ENCODE assay signal across 9 cellular contexts in genomic region chr12:12804432-12804886, GRCh38. TPM values are rescaled to one million over a fixed set of nuclear protein-coding genes. Genes with fewer than 3 reads are reported as not detected.
DNase-seq lines count a peak whose midpoint lies in the region; FAIRE-seq and TF ChIP-seq lines count a peak whose summit lies in the region.
"Had no signal": no experiment of that assay in that cellular context is flagged by ENCODE, and none has a peak within 500 bp of the region (broad histone marks: within the 10 kb centered on the region; RNA-seq: fewer than 3 reads in every experiment).

No MANE protein-coding gene starts in this region.

- H3K9me3 Mint-ChIP-seq in activated T-helper 2 cell treated with anti-CD3 and anti-CD28 coated beads, Interferon-gamma antibody, Interleukin-2, Interleukin-4, amounts not matched to agents 10 μg/mL and 5 μg/mL and 100 μg/mL, durations not matched to agents 14 hours and 24 hours and 36 hours, result no peaks in the 10 kb centered on the region

- no peak overlapping the region for H3K4me3 Mint-ChIP-seq in activated T-helper 2 cell treated with anti-CD3 and anti-CD28 coated beads, Interferon-gamma antibody, Interleukin-2, Interleukin-4, amounts not matched to agents 10 μg/mL and 5 μg/mL and 100 μg/mL, durations not matched to agents 14 hours and 24 hours and 36 hours (ENCODE audit: low read depth)
- H3K4me3 Mint-ChIP-seq: activated CD4-positive, alpha-beta T cell treated with anti-CD3 and anti-CD28 coated beads, Interleukin-2, amount 10 ng/mL, durations not matched to agents 7 days and 5 days had no signal

- in situ Hi-C loops in ACHN (cut with HindIII; ENCODE audit: low pct_ligation_motif_present, low pct_unique_long_range_greater_than_20kb, low sequenced_read_pairs) (no loop called here), KBM-7 (cut with MboI; ENCODE audit: low pct_unique_long_range_greater_than_20kb, low sequenced_read_pairs) (no loop called here)

- CTCF ChIA-PET in GM10248 (lab: Yijun Ruan, JAX), result interaction anchor here (2.4 to 7.1 kb wide), 5 partner anchors 9 to 17 kb away, joined by 5 to 70 read pairs (median 10); partner anchors contain the start of gene DDX47

- H3K27me3 Mint-ChIP-seq in activated T-helper 2 cell treated with anti-CD3 and anti-CD28 coated beads, Interferon-gamma antibody, Interleukin-2, Interleukin-4, amounts not matched to agents 10 μg/mL and 5 μg/mL and 100 μg/mL, durations not matched to agents 14 hours and 24 hours and 36 hours (ENCODE audit: low read depth), result no peaks in the 10 kb centered on the region
- H3K27me3 Mint-ChIP-seq: activated CD4-positive, alpha-beta T cell treated with anti-CD3 and anti-CD28 coated beads, Interleukin-2, amount 10 ng/mL, durations not matched to agents 7 days and 5 days had no signal

- peaks cover 53% of the 10 kb centered on the region for H3K4me1 Mint-ChIP-seq in activated T-helper 2 cell treated with anti-CD3 and anti-CD28 coated beads, Interferon-gamma antibody, Interleukin-2, Interleukin-4, amounts not matched to agents 10 μg/mL and 5 μg/mL and 100 μg/mL, durations not matched to agents 14 hours and 24 hours and 36 hours (ENCODE audit: low read depth)

- H3K27ac Mint-ChIP-seq in activated T-helper 2 cell treated with anti-CD3 and anti-CD28 coated beads, Interferon-gamma antibody, Interleukin-2, Interleukin-4, amounts not matched to agents 10 μg/mL and 5 μg/mL and 100 μg/mL, durations not matched to agents 14 hours and 24 hours and 36 hours, result peak overlapping the region; percentile 40
- H3K27ac Mint-ChIP-seq: activated CD4-positive, alpha-beta T cell treated with anti-CD3 and anti-CD28 coated beads, Interleukin-2, amount 10 ng/mL, durations not matched to agents 7 days and 5 days had no signal

- no peak for TF ChIP-seq CTCF in GM10248 (IDR thresholded peaks at IDR 0.05; ENCODE audit: control extremely low read depth, extremely low read depth, low read depth, missing control alignments)

- FAIRE-seq in GM19239 (lab: Jason Lieb, UNC), result no peak

- POLR2A ChIA-PET in GM10248 (lab: Yijun Ruan, JAX), result no interaction called here

- DNase-seq in ACHN, result peak; percentile 91
- peak; percentile 72 for DNase-seq in GM04504 (ENCODE audit: low read depth)
- no peak for DNase-seq in activated T-helper 2 cell treated with anti-CD3 and anti-CD28 coated beads, Interferon-gamma antibody, Interleukin-2, Interleukin-4, amounts not matched to agents 10 μg/mL and 5 μg/mL and 100 μg/mL, durations not matched to agents 14 hours and 24 hours and 36 hours (ENCODE audit: low spot score)
- DNase-seq in kidney glomerular epithelial cell (lab: John Stamatoyannopoulos, UW), result peak; percentile 89
- no peak for DNase-seq in GM19239 (ENCODE audit: insufficient read length, low spot score)
- DNase-seq in KBM-7, result no peak
- no peak for DNase-seq in GM10248 (ENCODE audit: extremely low spot score)
- no peak for DNase-seq in activated CD4-positive, CD25-positive, alpha-beta regulatory T cell treated with anti-CD3 and anti-CD28 coated beads, Interleukin-2, amount 50 U/mL, for 72 hours
- DNase-seq: activated CD4-positive, alpha-beta T cell treated with anti-CD3 and anti-CD28 coated beads, Interleukin-2, amount 10 ng/mL, durations not matched to agents 7 days and 5 days had no signal

- intact Hi-C loops in activated T-helper 2 cell treated with anti-CD3 and anti-CD28 coated beads, Interferon-gamma antibody, Interleukin-2, Interleukin-4, amounts not matched to agents 10 μg/mL and 5 μg/mL and 100 μg/mL, durations not matched to agents 14 hours and 24 hours and 36 hours (cut with micrococcal nuclease), result no loop called here

- no peaks in the 10 kb centered on the region for H3K36me3 Mint-ChIP-seq in activated T-helper 2 cell treated with anti-CD3 and anti-CD28 coated beads, Interferon-gamma antibody, Interleukin-2, Interleukin-4, amounts not matched to agents 10 μg/mL and 5 μg/mL and 100 μg/mL, durations not matched to agents 14 hours and 24 hours and 36 hours (ENCODE audit: low read depth)

RNA-seq across cellular contexts. Expression of gene DDX47, which starts 8.7 kb away (rescaled TPM):
- 114 and 120 TPM in 2 replicates for total RNA-seq in activated T-helper 2 cell treated with anti-CD3 and anti-CD28 coated beads, Interferon-gamma antibody, Interleukin-2, Interleukin-4, amounts not matched to agents 10 μg/mL and 5 μg/mL and 100 μg/mL, durations not matched to agents 14 hours and 24 hours and 36 hours

RNA-seq across cellular contexts. Expression of gene APOLD1, which starts 19.0 kb away (rescaled TPM):
- total RNA-seq in activated T-helper 2 cell treated with anti-CD3 and anti-CD28 coated beads, Interferon-gamma antibody, Interleukin-2, Interleukin-4, amounts not matched to agents 10 μg/mL and 5 μg/mL and 100 μg/mL, durations not matched to agents 14 hours and 24 hours and 36 hours, result 5.3 and 6.0 TPM in 2 replicates

Comparison
In these comparisons a context has a peak if more than half of its experiments do, and no peak if none do; other contexts are left out.
1. DNase-seq: peak in ACHN (single experiment), GM04504 (single experiment) and kidney glomerular epithelial cell (single experiment); none in activated T-helper 2 cell treated with anti-CD3 and anti-CD28 coated beads, Interferon-gamma antibody, Interleukin-2, Interleukin-4, amounts not matched to agents 10 μg/mL and 5 μg/mL and 100 μg/mL, durations not matched to agents 14 hours and 24 hours and 36 hours (single experiment), GM19239 (single experiment), KBM-7 (single experiment), GM10248 (single experiment) and activated CD4-positive, CD25-positive, alpha-beta regulatory T cell treated with anti-CD3 and anti-CD28 coated beads, Interleukin-2, amount 50 U/mL, for 72 hours (single experiment).